ENCODE assay signal across 8 cellular contexts in the genomic region with DNA sequence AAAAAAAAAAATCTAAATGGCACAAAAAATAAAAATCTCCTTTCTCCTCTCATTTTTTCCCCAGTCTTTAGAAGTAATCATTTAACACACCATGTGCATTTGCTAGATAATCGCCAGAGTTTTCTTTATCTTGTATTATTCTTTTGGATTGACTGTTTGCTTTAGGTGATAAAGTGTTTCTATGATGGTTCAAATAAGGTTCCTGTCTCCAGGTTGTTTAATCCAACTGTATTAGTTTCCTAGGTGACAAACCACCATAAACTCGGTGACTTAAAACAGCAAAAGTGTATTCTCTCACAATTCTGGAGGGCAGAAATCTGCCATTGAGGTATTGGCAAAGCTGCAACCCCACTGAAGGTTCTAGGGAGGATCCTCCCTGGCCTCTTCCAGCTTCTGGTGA. TPM values are rescaled to one million over a fixed set of nuclear protein-coding genes. Genes with fewer than 3 reads are reported as not detected.
"Had no signal": no experiment of that assay in that cellular context is flagged by ENCODE, and none has a peak within 500 bp of the region (broad histone marks: within the 10 kb centered on the region; RNA-seq: fewer than 3 reads in every experiment).

No MANE protein-coding gene starts in this region.

- H3K9me3 ChIP-seq: HAP-1 had no signal

- H3K4me3 ChIP-seq: GM23248, HAP-1 had no signal

- DNase-seq: GM23248, GOT3, H7, HFFc6, IMR-90 had no signal

- H3K36me3 ChIP-seq: HAP-1 had no signal

- H3K27ac ChIP-seq: GM23248 had no signal

- FAIRE-seq: HTR-8/SVneo had no signal

- ATAC-seq: HCT116 had no signal

- H3K4me1 ChIP-seq: HAP-1 had no signal

RNA-seq across cellular contexts. Expression of gene B3GALT5, which starts 51.6 kb away (rescaled TPM):
- total RNA-seq: GM23248 had no signal
- polyA plus RNA-seq: GM23248 had no signal
